15 cellular contexts compared by ENCODE assay signal in genomic region chr1:68963353-68963752, GRCh38.
A peak's percentile ranks its signal among the peaks of the same experiment; 100 is the strongest.
DNase-seq lines count a peak whose midpoint lies in the region; TF ChIP-seq lines count a peak whose summit lies in the region.
"Had no signal": no experiment of that assay in that cellular context is flagged by ENCODE, and none has a peak within 500 bp of the region (broad histone marks: within the 10 kb centered on the region; RNA-seq: fewer than 3 reads in every experiment).

No MANE protein-coding gene starts in this region.

- no peaks in the 10 kb centered on the region for H3K79me1 ChIP-seq in neuronal stem cell (ENCODE audit: low read depth, low read length)

- H3K4ac ChIP-seq in neuronal stem cell (ENCODE audit: low read length) = no peak overlapping the region

- no peaks in the 10 kb centered on the region for H3K36me3 ChIP-seq in neuronal stem cell (replicated peaks in 1 of 2; ENCODE audit: control insufficient read depth in 2 of 2, insufficient read depth in 2 of 2, low read length in 2 of 2)

- H2BK120ac ChIP-seq in neuronal stem cell (ENCODE audit: low read depth, low read length) = no peak overlapping the region

- no peak for TF ChIP-seq CTCF in astrocyte of the spinal cord (IDR thresholded peaks at IDR 0.05; ENCODE audit: low read depth, low read length)

- H3K27me3 ChIP-seq in neuronal stem cell (ENCODE audit: control insufficient read depth in 3 of 3, insufficient read depth in 3 of 3, low read depth in 1 of 3, low read length in 3 of 3) = no peaks in the 10 kb centered on the region

- no peak overlapping the region for H3K4me2 ChIP-seq in neuronal stem cell (ENCODE audit: insufficient read depth, low read length, poor library complexity, severe bottlenecking)

- H3K27ac ChIP-seq in neuronal stem cell (replicated peaks; ENCODE audit: low read length) = no peak overlapping the region

- no peak overlapping the region for H3K18ac ChIP-seq in neuronal stem cell (ENCODE audit: low read length)

- H2BK5ac ChIP-seq in neuronal stem cell (ENCODE audit: low read length) = no peak overlapping the region

- peaks cover 2 to 5% of the 10 kb centered on the region in 2 donors for H3K4me1 ChIP-seq in neuronal stem cell (ENCODE audit: control insufficient read depth in 2 of 2, insufficient read depth in 1 of 2, low read depth in 1 of 2, low read length in 2 of 2)

- H3K4me3 ChIP-seq in astrocyte of the spinal cord (ENCODE audit: low read depth, low read length) (no peak overlapping the region), neuronal stem cell (ENCODE audit: low read length in 2 of 2) (no peak overlapping the region)

- DNase-seq in Daoy (ENCODE audit: low read depth) = peak; percentile 85
- DNase-seq in OCI-M1 (lab: John Stamatoyannopoulos, UW) = peak; percentile 43
- peak; percentile 41 for DNase-seq in astrocyte of the spinal cord (ENCODE audit: low read depth, low spot score)
- peak; percentile 34 for DNase-seq in renal cortical epithelial cell (ENCODE audit: low read depth)
- DNase-seq in effector CD4-positive, alpha-beta T cell = no peak
- DNase-seq in neuronal stem cell (ENCODE audit: low spot score) = no peak
- DNase-seq in KBM-7 = no peak
- DNase-seq: CD4-positive, CD25-positive, alpha-beta regulatory T cell; DMS 273 treated with DMSO at 0.1 percent for 48 hours; DMS79 treated with DMSO at 0.1 percent for 48 hours; NCI-H1105 treated with DMSO at 0.1 percent for 48 hours; NCI-H2029 treated with DMSO at 0.1 percent for 48 hours; NCI-H345; NCI-H526; Right ventricle myocardium superior had no signal

- WGBS in neuronal stem cell (ENCODE audit: extremely low coverage in 2 of 2, insufficient read length in 2 of 2, insufficient replicate concordance in 1 of 2), 2 donors = no CpG with 5 or more reads among the region's 3 CpGs

- H4K8ac ChIP-seq in neuronal stem cell (ENCODE audit: low read depth, low read length) = no peak overlapping the region

- no peaks in the 10 kb centered on the region for H3K9me3 ChIP-seq in neuronal stem cell (replicated peaks in 1 of 2; ENCODE audit: control insufficient read depth in 2 of 2, insufficient read depth in 1 of 2, low read depth in 1 of 2, low read length in 2 of 2)

- H3K23ac ChIP-seq in neuronal stem cell (ENCODE audit: low read depth, low read length, poor library complexity) = no peak overlapping the region

- H4K91ac ChIP-seq in neuronal stem cell (ENCODE audit: low read depth, low read length, poor library complexity) = no peak overlapping the region

- no peak overlapping the region for H3K9ac ChIP-seq in neuronal stem cell (ENCODE audit: low read depth, low read length, poor library complexity)

- H2AFZ ChIP-seq in neuronal stem cell (ENCODE audit: low read length) = no peak overlapping the region

- H2BK12ac ChIP-seq in neuronal stem cell (ENCODE audit: low read length) = no peak overlapping the region

- H2BK15ac ChIP-seq in neuronal stem cell (ENCODE audit: low read length) = no peak overlapping the region

- in situ Hi-C loops in astrocyte of the spinal cord (cut with HindIII; ENCODE audit: low sequenced_read_pairs) (no loop called here), KBM-7 (cut with MboI; ENCODE audit: low pct_unique_long_range_greater_than_20kb, low sequenced_read_pairs) (no loop called here)

- H2AK5ac ChIP-seq in neuronal stem cell (ENCODE audit: low read depth, low read length) = no peak overlapping the region

- H3K14ac ChIP-seq in neuronal stem cell (ENCODE audit: low read length) = no peak overlapping the region

Comparison
In these comparisons a context has a peak if more than half of its experiments do, and no peak if none do; other contexts are left out.
1. DNase-seq: peak in Daoy (single experiment), OCI-M1 (single experiment), astrocyte of the spinal cord (single experiment) and renal cortical epithelial cell (single experiment); none in effector CD4-positive, alpha-beta T cell (single experiment), neuronal stem cell (single experiment) and KBM-7 (single experiment).